In the genomic region with DNA sequence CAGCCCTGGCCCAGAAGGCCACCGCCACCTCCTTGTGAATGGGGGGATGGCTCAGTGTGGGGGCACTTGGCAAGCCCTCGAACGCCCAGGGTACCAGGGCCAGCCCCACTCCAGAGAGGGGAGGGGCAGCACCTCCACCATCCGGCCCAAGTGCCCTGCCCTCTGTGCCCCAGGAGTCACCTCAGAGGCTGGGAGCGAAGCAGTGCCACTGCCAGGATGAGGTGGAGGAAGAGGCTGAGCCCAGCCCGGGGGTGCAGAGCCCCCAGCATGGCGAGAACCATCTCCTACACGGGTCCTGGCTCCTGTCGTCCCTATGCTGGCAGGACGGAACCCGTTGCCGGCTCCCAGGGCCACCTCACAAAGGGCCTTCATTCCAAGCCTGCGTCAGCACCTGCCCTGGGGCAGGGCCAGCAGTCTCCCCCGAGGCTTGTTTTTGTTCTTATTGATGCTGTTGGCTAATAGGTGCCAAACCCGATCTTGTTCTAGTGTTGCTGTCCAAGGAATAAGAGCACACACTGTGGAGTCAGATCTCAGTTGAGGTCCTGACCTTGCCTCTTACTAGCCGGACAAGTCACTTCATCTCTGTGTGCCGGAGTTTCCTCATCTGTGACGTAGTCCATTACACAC, we compare ENCODE assay signal across 20 cellular contexts. TPM values are rescaled to one million over a fixed set of nuclear protein-coding genes. Genes with fewer than 3 reads are reported as not detected.
DNase-seq lines count a peak whose midpoint lies in the region; ATAC-seq and TF ChIP-seq lines count a peak whose summit lies in the region.
"Had no signal": no experiment of that assay in that cellular context is flagged by ENCODE, and none has a peak within 500 bp of the region (broad histone marks: within the 10 kb centered on the region; RNA-seq: fewer than 3 reads in every experiment).

Gene FREY1, minus strand, starts transcription at position 307 of the 627 bp plus-strand sequence. Its CDS starts 26 bp downstream, at position 281.

- peak; percentile 19 for DNase-seq in GM23248
- DNase-seq in T-helper 17 cell: no peak
- peak; percentile 39 for DNase-seq in fibroblast of mammary gland (ENCODE audit: low read depth)
- no peak for DNase-seq in psoas muscle
- DNase-seq in activated effector memory CD4-positive, alpha-beta T cell treated with anti-CD3 and anti-CD28 coated beads, Interleukin-2, amount 50 U/mL, for 16 hours: no peak
- no peak for DNase-seq in progenitor cell of endocrine pancreas (ENCODE audit: low spot score, unreplicated experiment)
- no peak for DNase-seq in stimulated activated CD4-positive, alpha-beta T cell treated with anti-CD3 and anti-CD28 coated beads, Interleukin-2, amount 100 ng/mL, for 24 hours
- DNase-seq in activated T-cell treated with anti-CD3 and anti-CD28 coated beads, Interleukin-2, amount 50 U/mL, for 1 hour: no peak
- DNase-seq: activated CD8-positive, alpha-beta T cell treated with anti-CD3 and anti-CD28 coated beads for 36 hours; activated effector memory CD4-positive, alpha-beta T cell treated with Interleukin-2 at 50 U/mL for 16 hours; DMS79 treated with DMSO at 0.1 percent for 48 hours; effector memory CD4-positive, alpha-beta T cell; gastrocnemius medialis; NCI-H2081; NCI-H748 treated with DMSO at 0.1 percent for 48 hours; SHP77; T1000 had no signal

- no peaks in the 10 kb centered on the region for H3K9me3 Mint-ChIP-seq in progenitor cell of endocrine pancreas (ENCODE audit: low read depth)
- H3K9me3 Mint-ChIP-seq: activated CD8-positive, alpha-beta T cell treated with anti-CD3 and anti-CD28 coated beads for 36 hours had no signal

- H3K4me1 Mint-ChIP-seq in T-helper 17 cell (peaks cover 14% of the 10 kb centered on the region), progenitor cell of endocrine pancreas (ENCODE audit: low read depth) (no peaks in the 10 kb centered on the region)

- no peaks in the 10 kb centered on the region for H3K9me2 ChIP-seq in GM23248 (ENCODE audit: insufficient read depth)

- H3K27ac Mint-ChIP-seq in T-helper 17 cell (peak within 1 kb of the TSS; percentile 79), progenitor cell of endocrine pancreas (no peak within 1 kb of the TSS)
- H3K27ac Mint-ChIP-seq: activated CD8-positive, alpha-beta T cell treated with anti-CD3 and anti-CD28 coated beads for 36 hours had no signal

- intact Hi-C loops in psoas muscle (cut with DNase I): no loop called here

- H2AFZ ChIP-seq in GM23248: no peak within 1 kb of the TSS
- H2AFZ ChIP-seq: parathyroid adenoma had no signal

- no peaks in the 10 kb centered on the region for H3K79me2 ChIP-seq in GM23248 (ENCODE audit: insufficient read depth)
- H3K79me2 ChIP-seq: parathyroid adenoma had no signal

- 66 to 70% methylated on average over 18 of the region's 18 CpGs for WGBS in GM23248 (ENCODE audit: low coverage in 1 of 2, low lambda C conversion rate in 2 of 2, missing lambda C conversion rate in 2 of 2), 2 experiments
- WGBS in psoas muscle, 3 donors: 56 to 73% (median 63%) methylated on average over 15 to 18 of the region's 18 CpGs

- ATAC-seq in T-helper 17 cell (peak; percentile 10), psoas muscle (peak in 3 of 4 donors; percentile 8 to 35 (median 20))

- H4K20me1 ChIP-seq in GM23248 (ENCODE audit: insufficient read depth): no peaks in the 10 kb centered on the region

- H3K36me3 ChIP-seq in GM23248 (ENCODE audit: low read depth) (no peaks in the 10 kb centered on the region), psoas muscle (ENCODE audit: insufficient read depth in 1 of 2, low read depth in 1 of 2) (peaks cover 0 to 31% of the 10 kb centered on the region in 2 donors)

- H3K4me3 ChIP-seq in GM23248 (no peak within 1 kb of the TSS), fibroblast of mammary gland (ENCODE audit: control insufficient read depth, low read depth, low read length) (no peak within 1 kb of the TSS), psoas muscle (no peak within 1 kb of the TSS)
- H3K4me3 ChIP-seq: gastrocnemius medialis, transverse colon had no signal

- H3K27me3 Mint-ChIP-seq in T-helper 17 cell: no peaks in the 10 kb centered on the region
- H3K27me3 Mint-ChIP-seq in progenitor cell of endocrine pancreas: no peaks in the 10 kb centered on the region
- H3K27me3 Mint-ChIP-seq: activated CD8-positive, alpha-beta T cell treated with anti-CD3 and anti-CD28 coated beads for 36 hours had no signal

- TF ChIP-seq CTCF in fibroblast of mammary gland (conservative IDR thresholded peaks at IDR 0.05; ENCODE audit: control insufficient read depth, insufficient read depth, low read depth, low read length): no peak
- no peak for TF ChIP-seq CTCF in psoas muscle (IDR thresholded peaks at IDR 0.05)
- no peak for TF ChIP-seq CTCF in progenitor cell of endocrine pancreas (IDR thresholded peaks at IDR 0.05; ENCODE audit: unreplicated experiment)

- in situ Hi-C loops in GM23248 (cut with MboI): loop anchor here (10.0 kb wide), 1 partner anchor 62 kb away; the partner anchor contains the start of gene CRY2

- H3K27ac ChIP-seq in GM23248: no peak within 1 kb of the TSS
- H3K27ac ChIP-seq in psoas muscle: no peak within 1 kb of the TSS
- H3K27ac ChIP-seq: C4-2B, gastrocnemius medialis, parathyroid adenoma, transverse colon had no signal

- no peak within 1 kb of the TSS for H3K4me2 ChIP-seq in GM23248 (ENCODE audit: unreplicated experiment)

- H3K4me1 ChIP-seq in GM23248 (ENCODE audit: insufficient read depth) (no peaks in the 10 kb centered on the region), psoas muscle (no peaks in the 10 kb centered on the region)
- H3K4me1 ChIP-seq: gastrocnemius medialis, parathyroid adenoma had no signal

- no peak within 1 kb of the TSS for H3K9ac ChIP-seq in GM23248
- H3K9ac ChIP-seq: parathyroid adenoma had no signal

- H3K27me3 ChIP-seq in GM23248 (replicated peaks; ENCODE audit: insufficient read depth) (no peaks in the 10 kb centered on the region), psoas muscle (ENCODE audit: insufficient read depth in 3 of 3, low read length in 2 of 3) (no peaks in the 10 kb centered on the region)
- H3K27me3 ChIP-seq: gastrocnemius medialis, transverse colon had no signal

- H3K9me3 ChIP-seq in GM23248 (ENCODE audit: low read depth) (no peaks in the 10 kb centered on the region), T-helper 17 cell (ENCODE audit: control insufficient read depth, low read length, poor library complexity, severe bottlenecking) (no peaks in the 10 kb centered on the region), psoas muscle (no peaks in the 10 kb centered on the region)
- H3K9me3 ChIP-seq: gastrocnemius medialis, transverse colon had no signal

- H3K4me3 Mint-ChIP-seq in T-helper 17 cell (peak within 1 kb of the TSS; percentile 71), progenitor cell of endocrine pancreas (ENCODE audit: low read depth) (no peak within 1 kb of the TSS)
- H3K4me3 Mint-ChIP-seq: activated CD8-positive, alpha-beta T cell treated with anti-CD3 and anti-CD28 coated beads for 36 hours had no signal

- H3F3A ChIP-seq in GM23248 (ENCODE audit: insufficient read depth): no peaks in the 10 kb centered on the region

- H3K36me3 Mint-ChIP-seq in T-helper 17 cell (ENCODE audit: low read depth) (no peaks in the 10 kb centered on the region), progenitor cell of endocrine pancreas (ENCODE audit: insufficient read depth) (peaks cover 5% of the 10 kb centered on the region)

RNA-seq across cellular contexts. Expression of gene FREY1, which starts in this region (rescaled TPM):
- not detected in 2 replicates for total RNA-seq in GM23248 (2014; rRNA removed; shearing (Covaris generic))
- polyA plus RNA-seq in GM23248 (2016; fragmentation: Nextera tagmentation; extraction: Ambion mirVana) (not detected in 2 replicates), psoas muscle (under 1 TPM in 1 of 3 donors, not detected in 2; 0.14 TPM)
- total RNA-seq in T-helper 17 cell (1 to 10 TPM; 3.1 to 3.2 TPM), psoas muscle (under 1 TPM in 2 of 4 donors, not detected in 2; 0.37 to 0.56 TPM), progenitor cell of endocrine pancreas (2.8 and 3.7 TPM in 2 replicates)
- total RNA-seq: gastrocnemius medialis had no signal

Comparison
In these comparisons a context has a peak if more than half of its experiments do, and no peak if none do; other contexts are left out.
1. Peak in DNase-seq in GM23248; RNA of the gene not detected or under 1 TPM.
2. Peak in ATAC-seq in psoas muscle; RNA of the gene not detected or under 1 TPM.